In the genomic region with DNA sequence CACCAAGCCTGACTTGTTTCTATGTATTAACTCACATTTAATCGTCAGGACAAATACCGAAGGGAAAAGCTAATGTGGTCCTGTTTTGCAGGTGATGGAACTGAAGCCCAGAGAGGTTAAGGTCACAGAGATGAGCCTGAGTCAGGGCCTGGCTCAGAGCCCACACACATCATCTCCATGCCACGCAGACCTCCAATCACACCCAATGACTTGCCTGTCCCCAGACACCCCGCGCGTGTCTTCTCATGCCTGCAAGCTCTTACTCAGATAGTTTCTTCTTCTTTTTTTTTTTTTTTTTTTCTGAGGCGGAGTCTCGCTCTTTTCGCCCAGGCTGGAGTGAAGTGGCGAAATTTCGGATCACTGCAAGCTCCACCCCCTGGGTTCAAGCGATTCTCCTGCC, we compare ENCODE assay signal across 19 cellular contexts. TPM values are rescaled to one million over a fixed set of nuclear protein-coding genes. Genes with fewer than 3 reads are reported as not detected.
A peak's percentile ranks its signal among the peaks of the same experiment; 100 is the strongest.
DNase-seq lines count a peak whose midpoint lies in the region; FAIRE-seq and TF ChIP-seq lines count a peak whose summit lies in the region.
"Had no signal": no experiment of that assay in that cellular context is flagged by ENCODE, and none has a peak within 500 bp of the region (broad histone marks: within the 10 kb centered on the region; RNA-seq: fewer than 3 reads in every experiment).

No MANE protein-coding gene starts in this region.

- no peaks in the 10 kb centered on the region for H3K9me3 Mint-ChIP-seq in nephron progenitor cell
- H3K9me3 Mint-ChIP-seq: CD4-positive, alpha-beta memory T cell had no signal

- H3K36me3 ChIP-seq in bronchial epithelial cell (ENCODE audit: control insufficient read depth, insufficient read depth, low read length), result no peaks in the 10 kb centered on the region
- H3K36me3 ChIP-seq: BE2C had no signal

- H3K27me3 Mint-ChIP-seq in nephron progenitor cell (ENCODE audit: low read depth, poor library complexity), result peaks cover 9% of the 10 kb centered on the region

- no peak overlapping the region for H3K4me3 ChIP-seq in bronchial epithelial cell (ENCODE audit: low read depth, low read length)
- H3K4me3 ChIP-seq: PC-9 had no signal

- peak overlapping the region; percentile 24 for H3K27ac Mint-ChIP-seq in nephron progenitor cell
- H3K27ac Mint-ChIP-seq: CD4-positive, alpha-beta memory T cell had no signal

- no peak overlapping the region for H3K4me3 Mint-ChIP-seq in nephron progenitor cell
- H3K4me3 Mint-ChIP-seq: CD4-positive, alpha-beta memory T cell had no signal

- H3K4me1 Mint-ChIP-seq in nephron progenitor cell, result peaks cover 25% of the 10 kb centered on the region

- FAIRE-seq in bronchial epithelial cell (lab: Jason Lieb, UNC), result peak; percentile 73
- FAIRE-seq: G401.6, GM12892 had no signal

- no peaks in the 10 kb centered on the region for H3K36me3 Mint-ChIP-seq in nephron progenitor cell (ENCODE audit: low read depth)
- H3K36me3 Mint-ChIP-seq: CD4-positive, alpha-beta memory T cell had no signal

- TF ChIP-seq CTCF in bronchial epithelial cell (IDR thresholded peaks at IDR 0.05; ENCODE audit: insufficient read depth, low read length, severe bottlenecking), result no peak
- TF ChIP-seq CTCF in nephron progenitor cell (IDR thresholded peaks at IDR 0.05), result no peak

- no peaks in the 10 kb centered on the region for H3K27me3 ChIP-seq in bronchial epithelial cell (ENCODE audit: control insufficient read depth, insufficient read depth, low read length)
- H3K27me3 ChIP-seq: BE2C had no signal

- DNase-seq in HT1080 (ENCODE audit: low read depth), result peak; percentile 43
- DNase-seq in NCI-H2171 treated with DMSO at 0.1 percent for 48 hours (lab: John Stamatoyannopoulos, UW), result peak; percentile 35
- peak; percentile 91 for DNase-seq in bronchial epithelial cell (ENCODE audit: low read depth)
- DNase-seq in nephron progenitor cell, result no peak
- no peak for DNase-seq in AML-193 (lab: John Stamatoyannopoulos, UW)
- no peak for DNase-seq in stimulated activated CD4-positive, alpha-beta T cell treated with anti-CD3 and anti-CD28 coated beads, Interleukin-12 subunit alpha, Interleukin-12 subunit beta, amount 100 ng/mL, for 4 hours
- no peak for DNase-seq in OCI-M2 (lab: John Stamatoyannopoulos, UW; ENCODE audit: unreplicated experiment)
- DNase-seq: BE2C; CD4-positive, alpha-beta memory T cell; DMS79; NCI-H1436 treated with DMSO at 0.1 percent for 48 hours; NCI-H2081 treated with DMSO at 0.1 percent for 48 hours; NCI-H226; NCI-H526; NK-92 treated with Interleukin-12 subunit alpha and Interleukin-12 subunit beta, amount 100 ng/mL, for 24 hours; PC-9; SIG-M5 had no signal

RNA-seq across cellular contexts. Expression of gene SIX5, which starts 16.4 kb away (rescaled TPM):
- total RNA-seq in HT1080 (2014; rRNA removed; shearing (Covaris generic)), result 7.7 and 10.2 TPM in 2 replicates
- 14.2 and 18.3 TPM in 2 replicates for polyA plus RNA-seq in HT1080 (2015; cell fraction: cytosol; rRNA removed)
- polyA plus RNA-seq in HT1080 (2015; cell fraction: nucleus; rRNA removed), result 21.5 and 28.7 TPM in 2 replicates
- 1.7 and 2.1 TPM in 2 replicates for total RNA-seq in bronchial epithelial cell

RNA-seq across cellular contexts. Expression of gene MEIOSIN, which starts 19.4 kb away (rescaled TPM):
- total RNA-seq in HT1080 (2014; rRNA removed; shearing (Covaris generic)), result 0.07 and 0.37 TPM in 2 replicates
- polyA plus RNA-seq in HT1080 (2015; cell fraction: cytosol; rRNA removed), result 0.81 and 0.95 TPM in 2 replicates
- 1.00 and 1.4 TPM in 2 replicates for polyA plus RNA-seq in HT1080 (2015; cell fraction: nucleus; rRNA removed)
- not detected in 2 replicates for total RNA-seq in bronchial epithelial cell
- total RNA-seq: CD4-positive, alpha-beta memory T cell; PC-9 had no signal
- polyA plus RNA-seq: CD4-positive, alpha-beta memory T cell had no signal

RNA-seq across cellular contexts. Expression of gene FBXO46, which starts 21.9 kb away (rescaled TPM):
- total RNA-seq in HT1080 (2014; rRNA removed; shearing (Covaris generic)), result 9.5 and 14.2 TPM in 2 replicates
- polyA plus RNA-seq in HT1080 (2015; cell fraction: cytosol; rRNA removed), result 11.0 and 12.5 TPM in 2 replicates
- polyA plus RNA-seq in HT1080 (2015; cell fraction: nucleus; rRNA removed), result 48.1 and 62.7 TPM in 2 replicates
- 2.4 and 5.5 TPM in 2 replicates for total RNA-seq in bronchial epithelial cell

RNA-seq across cellular contexts. Expression of gene DMPK, which starts 29.7 kb away (rescaled TPM):
- total RNA-seq in HT1080 (2014; rRNA removed; shearing (Covaris generic)), result 7.0 and 10.1 TPM in 2 replicates
- polyA plus RNA-seq in HT1080 (2015; cell fraction: cytosol; rRNA removed), result 7.2 and 7.9 TPM in 2 replicates
- polyA plus RNA-seq in HT1080 (2015; cell fraction: nucleus; rRNA removed), result 78.4 and 89.6 TPM in 2 replicates
- 4.7 and 9.1 TPM in 2 replicates for total RNA-seq in bronchial epithelial cell

RNA-seq across cellular contexts. Expression of gene DMWD, which starts 40.0 kb away (rescaled TPM):
- 35.9 and 44.3 TPM in 2 replicates for total RNA-seq in HT1080 (2014; rRNA removed; shearing (Covaris generic))
- 32.4 and 37.3 TPM in 2 replicates for polyA plus RNA-seq in HT1080 (2015; cell fraction: cytosol; rRNA removed)
- 53.4 and 65.4 TPM in 2 replicates for polyA plus RNA-seq in HT1080 (2015; cell fraction: nucleus; rRNA removed)
- total RNA-seq in bronchial epithelial cell, result 25.3 and 29.0 TPM in 2 replicates

Comparison
In these comparisons a context has a peak if more than half of its experiments do, and no peak if none do; other contexts are left out.
1. DNase-seq: peak in HT1080 (single experiment), NCI-H2171 treated with DMSO at 0.1 percent for 48 hours (single experiment) and bronchial epithelial cell (single experiment); none in nephron progenitor cell (single experiment), AML-193 (0 of 2), stimulated activated CD4-positive, alpha-beta T cell treated with anti-CD3 and anti-CD28 coated beads, Interleukin-12 subunit alpha, Interleukin-12 subunit beta, amount 100 ng/mL, for 4 hours (single experiment) and OCI-M2 (single experiment).